ENCODE assay signal across 1 cellular context in the genomic region with DNA sequence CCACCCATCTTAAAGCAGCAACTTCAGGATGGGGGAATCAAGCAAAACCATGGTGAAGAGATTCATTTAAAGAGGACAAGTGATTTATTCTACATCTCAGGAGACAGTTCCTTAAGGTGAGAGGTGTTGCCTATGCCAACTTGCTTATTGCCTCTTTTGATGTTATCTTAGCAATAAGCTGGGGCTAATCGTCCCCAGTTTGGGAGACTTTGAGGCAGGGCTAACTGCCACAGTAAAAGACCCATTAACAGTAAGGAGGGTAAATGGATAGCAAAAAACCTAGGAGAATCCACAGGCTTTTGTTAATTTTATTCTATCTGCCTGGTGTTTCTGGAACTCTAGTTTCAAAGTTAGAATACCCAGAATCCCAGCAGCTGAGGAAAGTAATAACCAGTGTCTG.
TF ChIP-seq lines count a peak whose summit lies in the region.

No MANE protein-coding gene starts in this region.

TF ChIP-seq in IMR-90, 13 proteins besides CTCF, POLR2A, EP300 and RAD21 (continued from another document):
- TF ChIP-seq, protein P1, sequence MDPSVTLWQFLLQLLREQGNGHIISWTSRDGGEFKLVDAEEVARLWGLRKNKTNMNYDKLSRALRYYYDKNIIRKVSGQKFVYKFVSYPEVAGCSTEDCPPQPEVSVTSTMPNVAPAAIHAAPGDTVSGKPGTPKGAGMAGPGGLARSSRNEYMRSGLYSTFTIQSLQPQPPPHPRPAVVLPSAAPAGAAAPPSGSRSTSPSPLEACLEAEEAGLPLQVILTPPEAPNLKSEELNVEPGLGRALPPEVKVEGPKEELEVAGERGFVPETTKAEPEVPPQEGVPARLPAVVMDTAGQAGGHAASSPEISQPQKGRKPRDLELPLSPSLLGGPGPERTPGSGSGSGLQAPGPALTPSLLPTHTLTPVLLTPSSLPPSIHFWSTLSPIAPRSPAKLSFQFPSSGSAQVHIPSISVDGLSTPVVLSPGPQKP (IDR thresholded peaks at IDR 0.05; ENCODE audit: borderline replicate concordance, low read depth, low read length) = no peak
- TF ChIP-seq SMC3 (IDR thresholded peaks at IDR 0.05; ENCODE audit: low read depth, low read length) (no peak), MAZ (IDR thresholded peaks at IDR 0.05; ENCODE audit: borderline replicate concordance, low read depth, low read length) (no peak), FOS (IDR thresholded peaks at IDR 0.05; ENCODE audit: low read depth, low read length) (no peak), RCOR1 (IDR thresholded peaks at IDR 0.05; ENCODE audit: insufficient replicate concordance, low read length) (no peak), NFE2L2 (IDR thresholded peaks at IDR 0.05; ENCODE audit: low read depth, low read length) (no peak), RFX5 (IDR thresholded peaks at IDR 0.05; ENCODE audit: low read depth, low read length) (no peak), MAFK (IDR thresholded peaks at IDR 0.05; ENCODE audit: low read depth, low read length) (no peak), BHLHE40 (IDR thresholded peaks at IDR 0.05; ENCODE audit: low read depth, low read length) (no peak), CHD1 (IDR thresholded peaks at IDR 0.05; ENCODE audit: low read depth, low read length) (no peak), MXI1 (IDR thresholded peaks at IDR 0.05; ENCODE audit: borderline replicate concordance, low read depth, low read length) (no peak)
- TF ChIP-seq, protein P2, sequence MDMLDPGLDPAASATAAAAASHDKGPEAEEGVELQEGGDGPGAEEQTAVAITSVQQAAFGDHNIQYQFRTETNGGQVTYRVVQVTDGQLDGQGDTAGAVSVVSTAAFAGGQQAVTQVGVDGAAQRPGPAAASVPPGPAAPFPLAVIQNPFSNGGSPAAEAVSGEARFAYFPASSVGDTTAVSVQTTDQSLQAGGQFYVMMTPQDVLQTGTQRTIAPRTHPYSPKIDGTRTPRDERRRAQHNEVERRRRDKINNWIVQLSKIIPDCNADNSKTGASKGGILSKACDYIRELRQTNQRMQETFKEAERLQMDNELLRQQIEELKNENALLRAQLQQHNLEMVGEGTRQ (IDR thresholded peaks at IDR 0.05; ENCODE audit: low read depth, low read length) = no peak
TF ChIP-seq in IMR-90: peak in this region for 0.
